ENCODE assay signal across 19 cellular contexts in the genomic region with DNA sequence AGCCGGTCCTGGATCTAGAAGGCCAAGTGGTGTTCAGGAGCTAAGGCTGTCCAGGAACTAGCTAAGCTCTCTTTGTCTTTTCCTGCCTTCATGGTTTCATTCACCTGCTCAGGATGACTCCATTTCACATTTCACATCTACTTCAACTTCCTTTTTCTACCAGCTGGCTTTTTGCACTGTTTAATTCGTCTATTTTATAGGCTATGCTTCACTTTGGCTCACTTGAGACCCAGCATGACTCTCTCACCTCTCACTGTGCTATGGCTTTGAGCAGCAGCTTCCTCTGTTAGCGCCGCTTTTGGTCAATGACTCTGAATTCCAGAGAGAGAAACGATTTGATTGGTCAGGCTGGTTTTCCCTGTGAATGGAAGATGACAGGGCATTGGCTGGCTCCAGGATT.
DNase-seq lines count a peak whose midpoint lies in the region; ATAC-seq, FAIRE-seq and TF ChIP-seq lines count a peak whose summit lies in the region.
"Had no signal": no experiment of that assay in that cellular context is flagged by ENCODE, and none has a peak within 500 bp of the region (broad histone marks: within the 10 kb centered on the region; RNA-seq: fewer than 3 reads in every experiment).

No MANE protein-coding gene starts in this region.

- H2BK20ac ChIP-seq in H1 (ENCODE audit: low read length) = no peak overlapping the region

- H3K36me3 ChIP-seq in H1 (ENCODE audit: control insufficient read depth in 2 of 4, insufficient read depth in 4 of 4, low read length in 3 of 4) (no peaks in the 10 kb centered on the region), testis (ENCODE audit: low read depth, missing control alignments) (no peaks in the 10 kb centered on the region)

- 89% methylated on average over 5 of the region's 5 CpGs; no CpG with 5 or more reads in 1 of the 2 experiments for WGBS in H1 (ENCODE audit: extremely low coverage in 1 of 2, insufficient coverage in 1 of 2, insufficient read length in 1 of 2, insufficient replicate concordance in 2 of 2, low coverage in 1 of 2, low lambda C conversion rate in 2 of 2, missing lambda C conversion rate in 1 of 2), 2 experiments
- 61 to 79% methylated on average over 5 of the region's 5 CpGs for WGBS in testis, 2 donors

- no peak overlapping the region for H2AK5ac ChIP-seq in H1 (ENCODE audit: low read depth, low read length)

- TF ChIP-seq RAD21 in H1 (IDR thresholded peaks at IDR 0.05 in 1 of 2, conservative IDR thresholded peaks at IDR 0.05 in 1 of 2; ENCODE audit: low read depth in 2 of 2, low read length in 2 of 2) = no peak

- no peak overlapping the region for H3K56ac ChIP-seq in H1 (replicated peaks; ENCODE audit: insufficient read length, low read depth, low read length)

- H3K4me3 ChIP-seq in H1 (ENCODE audit: extremely low read depth in 1 of 4, insufficient read depth in 2 of 4, low read depth in 3 of 4, low read length in 4 of 4) (no peak overlapping the region), testis (peak overlapping the region in 1 of 2 donors; percentile 24)
- H3K4me3 ChIP-seq: K562 had no signal

- H2BK5ac ChIP-seq in H1 (ENCODE audit: low read depth, low read length) = no peak overlapping the region

- TF ChIP-seq EP300 in H1 (IDR thresholded peaks at IDR 0.05; ENCODE audit: borderline replicate concordance in 1 of 2, low read depth in 2 of 2, low read length in 2 of 2) = no peak

- H3K14ac ChIP-seq in H1 (ENCODE audit: insufficient read length) = no peak overlapping the region

- H2BK15ac ChIP-seq in H1 (ENCODE audit: low read length) = no peak overlapping the region

- no peak overlapping the region for H3K23ac ChIP-seq in H1 (ENCODE audit: insufficient read length)

- no peak overlapping the region for H2BK12ac ChIP-seq in H1 (ENCODE audit: low read depth, low read length)

- H3K4me2 ChIP-seq in H1 (ENCODE audit: insufficient read depth in 1 of 2, low read depth in 2 of 2, low read length in 2 of 2) = no peak overlapping the region

- no peak overlapping the region for H3K4me3 Mint-ChIP-seq in HFFc6

- peak; percentile 7 for DNase-seq in DMS53 (lab: John Stamatoyannopoulos, UW)
- no peak for DNase-seq in DMS53 treated with DMSO at 0.1 percent for 48 hours (lab: John Stamatoyannopoulos, UW; ENCODE audit: unreplicated experiment)
- peak; percentile 9 for DNase-seq in NAMALWA (ENCODE audit: low spot score)
- DNase-seq in H1 (ENCODE audit: low read depth in 1 of 2, low spot score in 2 of 2) = no peak
- peak; percentile 65 for DNase-seq in testis
- no peak for DNase-seq in activated CD4-positive, CD25-positive, alpha-beta regulatory T cell treated with anti-CD3 and anti-CD28 coated beads, Interleukin-2, amount 50 U/mL, for 72 hours
- no peak for DNase-seq in HFFc6
- no peak for DNase-seq in stimulated activated naive CD8-positive, alpha-beta T cell treated with anti-CD3 and anti-CD28 coated beads, Interleukin-15, Interleukin-2, amounts not matched to agents 100 U/mL and 50 U/mL, for 24 hours
- DNase-seq: DMS153, Kasumi-1, NCI-H2029 treated with DMSO at 0.1 percent for 48 hours, NCI-H2227 treated with DMSO at 0.1 percent for 48 hours, NCI-H526 treated with DMSO at 0.1 percent for 48 hours, SHP77 had no signal

- ATAC-seq in stimulated activated naive CD8-positive, alpha-beta T cell treated with anti-CD3 and anti-CD28 coated beads, Interleukin-15, Interleukin-2, amounts not matched to agents 100 U/mL and 50 U/mL, for 24 hours = no peak
- ATAC-seq: K562 had no signal

- no peaks in the 10 kb centered on the region for H3K4me1 ChIP-seq in H1 (replicated peaks in 1 of 4; ENCODE audit: control insufficient read depth in 3 of 4, insufficient read depth in 4 of 4, low read length in 3 of 4)
- H3K4me1 ChIP-seq in testis = no peaks in the 10 kb centered on the region

- no peak overlapping the region for H4K8ac ChIP-seq in H1 (ENCODE audit: extremely low read depth, insufficient read depth, low read length)

- H4K91ac ChIP-seq in H1 (replicated peaks; ENCODE audit: insufficient read length, low read length) = no peak overlapping the region

- no peak for FAIRE-seq in H1 (lab: Jason Lieb, UNC)
- FAIRE-seq: G401.6, HTR-8/SVneo, K562 had no signal

- H3K79me2 ChIP-seq in H1 (ENCODE audit: control insufficient read depth in 1 of 2, insufficient read depth in 2 of 2, low read length in 2 of 2) = no peaks in the 10 kb centered on the region

- H3K27me3 Mint-ChIP-seq in HFFc6 (ENCODE audit: insufficient read depth) = no peaks in the 10 kb centered on the region; the same call in 1 of the 2 replicates

- H3K18ac ChIP-seq in H1 (ENCODE audit: extremely low read depth, low read length) = no peak overlapping the region

- CTCF ChIA-PET in H1 (lab: Charles Lee; ENCODE audit: partially characterized antibody) = no interaction called here

- TF ChIP-seq CTCF in H1 (IDR thresholded peaks at IDR 0.05; ENCODE audit: control extremely low read depth in 1 of 3, insufficient read depth in 1 of 3, low read depth in 1 of 3, low read length in 3 of 3) (no peak), testis (IDR thresholded peaks at IDR 0.05) (no peak), HFFc6 (IDR thresholded peaks at IDR 0.05) (no peak)

- H3K4me1 Mint-ChIP-seq in HFFc6 (ENCODE audit: low read depth) = no peaks in the 10 kb centered on the region

- TF ChIP-seq POLR2A in H1 (IDR thresholded peaks at IDR 0.05; ENCODE audit: control extremely low read depth in 1 of 2, low read depth in 2 of 2, low read length in 2 of 2) (no peak), testis (IDR thresholded peaks at IDR 0.05) (no peak)

- intact Hi-C loops in testis (cut with DNase I; ENCODE audit: low total_unique reads) = no loop called here

- H2AFZ ChIP-seq in H1 (ENCODE audit: low read length) = peak overlapping the region; percentile 49

- H3K27ac ChIP-seq in H1 (ENCODE audit: low read depth, low read length) (no peak overlapping the region), testis (no peak overlapping the region)
- H3K27ac ChIP-seq: 22Rv1, RWPE1 had no signal

- H3K9ac ChIP-seq in H1 (replicated peaks in 1 of 4; ENCODE audit: extremely low read depth in 1 of 4, low read depth in 3 of 4, low read length in 3 of 4) = no peak overlapping the region

- H3K9me3 ChIP-seq in H1 (ENCODE audit: insufficient read depth in 2 of 2, low read depth in 1 of 2, low read length in 1 of 2) (no peaks in the 10 kb centered on the region), testis (no peaks in the 10 kb centered on the region)

- H3K27me3 ChIP-seq in H1 (replicated peaks in 1 of 4; ENCODE audit: control insufficient read depth in 3 of 4, extremely low read depth in 1 of 4, insufficient read depth in 3 of 4, low read length in 3 of 4) = no peaks in the 10 kb centered on the region
- no peaks in the 10 kb centered on the region for H3K27me3 ChIP-seq in testis

- no peak overlapping the region for H3K4ac ChIP-seq in H1 (replicated peaks; ENCODE audit: insufficient read length, low read depth, low read length)

- no peaks in the 10 kb centered on the region for H4K20me1 ChIP-seq in H1 (replicated peaks in 1 of 2; ENCODE audit: control insufficient read depth in 1 of 2, insufficient read depth in 2 of 2, low read length in 2 of 2)

- H3K23me2 ChIP-seq in H1 (ENCODE audit: low read depth, low read length) = no peaks in the 10 kb centered on the region; the same call in 1 of the 2 replicates

- H3K79me1 ChIP-seq in H1 (ENCODE audit: low read depth, low read length) = no peaks in the 10 kb centered on the region

- no peak overlapping the region for H2BK120ac ChIP-seq in H1 (replicated peaks; ENCODE audit: low read depth, low read length)

- H3K27ac Mint-ChIP-seq in HFFc6 = no peak overlapping the region

- POLR2A ChIA-PET in H1 (lab: Charles Lee; ENCODE audit: partially characterized antibody) = interaction anchor here (0.6 kb wide), 1 partner anchor 23 kb away, joined by 5 read pairs; no protein-coding TSS in a partner anchor

- H4K5ac ChIP-seq in H1 (ENCODE audit: insufficient read length, low read depth, low read length) = no peak overlapping the region

- H3K36me3 Mint-ChIP-seq in HFFc6 (ENCODE audit: low read depth) = no peaks in the 10 kb centered on the region

- peaks cover 36% of the 10 kb centered on the region for H3K9me3 Mint-ChIP-seq in HFFc6

TF ChIP-seq in H1, 55 proteins besides CTCF, POLR2A, EP300 and RAD21:
- TF ChIP-seq SIX5 (IDR thresholded peaks at IDR 0.05; ENCODE audit: low read depth, low read length) (no peak), SAP30 (IDR thresholded peaks at IDR 0.05; ENCODE audit: insufficient read depth, insufficient replicate concordance, low read length) (no peak), CEBPB (IDR thresholded peaks at IDR 0.05; ENCODE audit: low read depth, low read length) (no peak), SP1 (IDR thresholded peaks at IDR 0.05; ENCODE audit: low read depth, low read length) (no peak), BACH1 (IDR thresholded peaks at IDR 0.05; ENCODE audit: low read length) (no peak), TAF1 (IDR thresholded peaks at IDR 0.05; ENCODE audit: low read depth, low read length) (no peak), MAFK (IDR thresholded peaks at IDR 0.05; ENCODE audit: low read depth, low read length) (no peak), SIRT6 (IDR thresholded peaks at IDR 0.05; ENCODE audit: low read length) (no peak), POU5F1 (IDR thresholded peaks at IDR 0.05; ENCODE audit: low read depth, low read length) (no peak), SP4 (IDR thresholded peaks at IDR 0.05; ENCODE audit: low read length) (no peak), SRF (IDR thresholded peaks at IDR 0.05; ENCODE audit: low read depth, low read length) (no peak), TBP (IDR thresholded peaks at IDR 0.05; ENCODE audit: low read depth, low read length) (no peak), KDM1A (IDR thresholded peaks at IDR 0.05; ENCODE audit: borderline replicate concordance, low read length) (no peak), YY1 (IDR thresholded peaks at IDR 0.05; ENCODE audit: low read depth, low read length) (no peak), TEAD4 (IDR thresholded peaks at IDR 0.05; ENCODE audit: low read depth, low read length) (no peak), SP2 (IDR thresholded peaks at IDR 0.05; ENCODE audit: low read length) (no peak), POLR2AphosphoS5 (IDR thresholded peaks at IDR 0.05; ENCODE audit: low read depth, low read length) (no peak)

Comparison
In these comparisons a context has a peak if more than half of its experiments do, and no peak if none do; other contexts are left out.
1. DNase-seq: peak in DMS53 (single experiment), NAMALWA (single experiment) and testis (single experiment); none in DMS53 treated with DMSO at 0.1 percent for 48 hours (single experiment), H1 (0 of 2), activated CD4-positive, CD25-positive, alpha-beta regulatory T cell treated with anti-CD3 and anti-CD28 coated beads, Interleukin-2, amount 50 U/mL, for 72 hours (single experiment), HFFc6 (single experiment) and stimulated activated naive CD8-positive, alpha-beta T cell treated with anti-CD3 and anti-CD28 coated beads, Interleukin-15, Interleukin-2, amounts not matched to agents 100 U/mL and 50 U/mL, for 24 hours (single experiment).